ENCODE assay signal across 11 cellular contexts in the genomic region with DNA sequence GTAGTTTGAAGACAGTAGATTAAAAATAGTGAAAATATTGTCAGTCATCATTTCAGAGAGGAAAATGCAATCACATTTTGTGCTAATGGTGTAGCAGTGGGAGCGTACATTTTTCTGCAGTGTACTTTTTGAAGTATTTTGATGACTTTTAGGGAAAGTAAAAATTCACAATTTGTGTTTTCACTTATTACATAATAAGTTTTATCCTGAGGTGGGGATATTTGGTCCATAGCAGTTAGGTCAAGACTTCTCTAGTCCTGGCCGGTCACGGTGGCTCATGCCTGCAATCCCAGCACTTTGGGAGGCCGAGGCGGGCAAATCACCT.
DNase-seq lines count a peak whose midpoint lies in the region; ATAC-seq and TF ChIP-seq lines count a peak whose summit lies in the region.
"Had no signal": no experiment of that assay in that cellular context is flagged by ENCODE, and none has a peak within 500 bp of the region (broad histone marks: within the 10 kb centered on the region; RNA-seq: fewer than 3 reads in every experiment).

No MANE protein-coding gene starts in this region.

- H3K27ac ChIP-seq in RWPE2 (ENCODE audit: poor library complexity, severe bottlenecking) (no peak overlapping the region), esophagus squamous epithelium (peak overlapping the region in 3 of 4 donors; percentile 18 to 67 (median 24)), subcutaneous abdominal adipose tissue (ENCODE audit: low read depth, low read length) (peak overlapping the region; percentile 58)

- CTCF ChIA-PET in Caco-2 (lab: Charles Lee), result interaction anchor here (0.7 kb wide), 1 partner anchor 291 kb away, joined by 3 read pairs; no protein-coding TSS in a partner anchor

- 69 to 78% methylated on average over 5 of the region's 5 CpGs for WGBS in esophagus squamous epithelium, 2 donors

- H3K27me3 Mint-ChIP-seq in Caco-2 (ENCODE audit: insufficient read depth, unreplicated experiment), result no peaks in the 10 kb centered on the region

- TF ChIP-seq CTCF in Caco-2 (IDR thresholded peaks at IDR 0.05; ENCODE audit: insufficient read depth in 1 of 2, low read depth in 1 of 2, low read length in 1 of 2, severe bottlenecking in 1 of 2, unreplicated experiment in 1 of 2) (no peak), RWPE2 (IDR thresholded peaks at IDR 0.05; ENCODE audit: poor library complexity, severe bottlenecking) (peak; percentile 67), esophagus squamous epithelium (IDR thresholded peaks at IDR 0.05) (no peak)

- DNase-seq in Caco-2 (no peak), RWPE2 (ENCODE audit: low spot score) (no peak), esophagus squamous epithelium (lab: John Stamatoyannopoulos, UW) (no peak), epidermal melanocyte (ENCODE audit: insufficient read length, low spot score) (no peak), T1000 (lab: John Stamatoyannopoulos, UW) (no peak)
- DNase-seq: aorta had no signal

- H3K27me3 ChIP-seq in Caco-2 (replicated peaks; ENCODE audit: control insufficient read depth, insufficient read depth, low read length) (no peaks in the 10 kb centered on the region), RWPE2 (ENCODE audit: insufficient read depth, poor library complexity, severe bottlenecking) (no peaks in the 10 kb centered on the region), esophagus squamous epithelium (no peaks in the 10 kb centered on the region), subcutaneous abdominal adipose tissue (ENCODE audit: control insufficient read depth in 5 of 5, insufficient read depth in 4 of 5, low read length in 5 of 5) (no peaks in the 10 kb centered on the region)
- H3K27me3 ChIP-seq: Peyer's patch had no signal

- intact Hi-C loops in Caco-2 (cut with micrococcal nuclease; ENCODE audit: unreplicated experiment) (loop anchor here (2.0 kb wide), 2 partner anchors 122 to 132 kb away; a partner anchor contains a TSS), esophagus squamous epithelium (cut with DNase I) (loop anchor here (5.0 to 10.0 kb wide), 2 partner anchors 180 to 283 kb away; no protein-coding TSS in a partner anchor)

- H3K9ac ChIP-seq in subcutaneous abdominal adipose tissue (ENCODE audit: low read length in 5 of 5), result peak overlapping the region in 1 of 5 donors; percentile 47

- H3K27ac Mint-ChIP-seq in Caco-2 (ENCODE audit: unreplicated experiment), result peak overlapping the region; percentile 74
- H3K27ac Mint-ChIP-seq: activated CD4-positive, alpha-beta T cell treated with anti-CD3 and anti-CD28 coated beads, Interleukin-2, amount 10 ng/mL, durations not matched to agents 24 days and 14 days had no signal

- no TSS peak for BruUV-seq in Caco-2 (replicated peaks; lab: Mats Ljungman, UMichigan)

- peaks cover 12% of the 10 kb centered on the region for H3K4me1 ChIP-seq in Caco-2
- H3K4me1 ChIP-seq in RWPE2 (ENCODE audit: insufficient read depth, poor library complexity, severe bottlenecking), result no peaks in the 10 kb centered on the region
- peaks cover 4 to 61% (median 15%) of the 10 kb centered on the region in 3 donors for H3K4me1 ChIP-seq in esophagus squamous epithelium
- peaks cover 6 to 52% (median 29%) of the 10 kb centered on the region in 5 donors for H3K4me1 ChIP-seq in subcutaneous abdominal adipose tissue (ENCODE audit: control insufficient read depth in 5 of 5, insufficient read depth in 5 of 5, low read length in 5 of 5)
- H3K4me1 ChIP-seq: BE2C had no signal

- H3K4me1 Mint-ChIP-seq in Caco-2 (ENCODE audit: low read depth, unreplicated experiment), result peaks cover 13% of the 10 kb centered on the region

- ATAC-seq in RWPE2 (ENCODE audit: low read depth) (no peak), HG03442 (IDR thresholded peaks at IDR 0.05; ENCODE audit: unreplicated experiment) (no peak)

- no peak overlapping the region for H3K4me3 Mint-ChIP-seq in Caco-2 (ENCODE audit: unreplicated experiment)
- H3K4me3 Mint-ChIP-seq: activated CD4-positive, alpha-beta T cell treated with anti-CD3 and anti-CD28 coated beads, Interleukin-2, amount 10 ng/mL, durations not matched to agents 24 days and 14 days had no signal

- no peaks in the 10 kb centered on the region for H3K9me3 Mint-ChIP-seq in Caco-2 (ENCODE audit: unreplicated experiment)
- H3K9me3 Mint-ChIP-seq: activated CD4-positive, alpha-beta T cell treated with anti-CD3 and anti-CD28 coated beads, Interleukin-2, amount 10 ng/mL, durations not matched to agents 24 days and 14 days had no signal

- no peaks in the 10 kb centered on the region for H3K36me3 ChIP-seq in Caco-2 (ENCODE audit: control insufficient read depth, insufficient read depth, low read length)
- H3K36me3 ChIP-seq in RWPE2 (ENCODE audit: low read depth), result no peaks in the 10 kb centered on the region
- peaks cover 0 to 33% (median 0%) of the 10 kb centered on the region in 3 donors for H3K36me3 ChIP-seq in esophagus squamous epithelium
- peaks cover 0 to 1% (median 0%) of the 10 kb centered on the region in 5 donors for H3K36me3 ChIP-seq in subcutaneous abdominal adipose tissue (ENCODE audit: control insufficient read depth in 5 of 5, insufficient read depth in 5 of 5, low read length in 5 of 5)
- H3K36me3 ChIP-seq: BE2C, Peyer's patch had no signal

- POLR2A ChIA-PET in Caco-2 (lab: Charles Lee), result no interaction called here

- H3K36me3 Mint-ChIP-seq in Caco-2 (ENCODE audit: insufficient read depth, unreplicated experiment), result peaks cover 26% of the 10 kb centered on the region

- H3K9me3 ChIP-seq in Caco-2 (no peaks in the 10 kb centered on the region), RWPE2 (ENCODE audit: severe bottlenecking) (no peaks in the 10 kb centered on the region), esophagus squamous epithelium (no peaks in the 10 kb centered on the region), subcutaneous abdominal adipose tissue (ENCODE audit: control insufficient read depth in 5 of 5, low read length in 5 of 5) (no peaks in the 10 kb centered on the region)
- H3K9me3 ChIP-seq: BE2C, Peyer's patch had no signal

- H3K4me3 ChIP-seq in Caco-2 (ENCODE audit: low read depth, low read length), result no peak overlapping the region
- no peak overlapping the region for H3K4me3 ChIP-seq in RWPE2 (ENCODE audit: severe bottlenecking)
- no peak overlapping the region for H3K4me3 ChIP-seq in esophagus squamous epithelium
- H3K4me3 ChIP-seq in subcutaneous abdominal adipose tissue (ENCODE audit: low read depth in 1 of 5, low read length in 5 of 5), result no peak overlapping the region
- H3K4me3 ChIP-seq: Peyer's patch had no signal

- no peak for TF ChIP-seq POLR2A in esophagus squamous epithelium (IDR thresholded peaks at IDR 0.05)
